Comparison of ENCODE assay signal across 9 cellular contexts in genomic region chr7:123557016-123557630, GRCh38. TPM values are rescaled to one million over a fixed set of nuclear protein-coding genes. Genes with fewer than 3 reads are reported as not detected.
DNase-seq lines count a peak whose midpoint lies in the region; ATAC-seq and TF ChIP-seq lines count a peak whose summit lies in the region.
"Had no signal": no experiment of that assay in that cellular context is flagged by ENCODE, and none has a peak within 500 bp of the region (broad histone marks: within the 10 kb centered on the region; RNA-seq: fewer than 3 reads in every experiment).

No MANE protein-coding gene starts in this region.

- no peaks in the 10 kb centered on the region for H3K9me3 Mint-ChIP-seq in type B pancreatic cell

- intact Hi-C loops in ascending aorta (cut with DNase I), result loop anchor here (1.0 to 5.0 kb wide), 3 partner anchors 23 to 1370 kb away; partner anchors contain the start of genes IQUB, POT1 and WASL

- H3K9me3 ChIP-seq in ascending aorta, result no peaks in the 10 kb centered on the region

- H3K4me3 ChIP-seq in GM06990 (replicated peaks; ENCODE audit: low read depth, low read length) (peak overlapping the region; percentile 100), ascending aorta (peak overlapping the region; percentile 81 to 86)

- H3K36me3 ChIP-seq in GM06990 (ENCODE audit: control insufficient read depth, insufficient read depth, low read length), result no peaks in the 10 kb centered on the region
- H3K36me3 ChIP-seq in ascending aorta, result peaks cover 0 to 5% of the 10 kb centered on the region in 2 donors

- H3K4me1 Mint-ChIP-seq in type B pancreatic cell (ENCODE audit: unreplicated experiment), result peaks cover 3% of the 10 kb centered on the region

- DNase-seq in GM06990 (ENCODE audit: extremely low read depth, insufficient read length) (no peak), ascending aorta (ENCODE audit: low spot score in 2 of 2) (no peak), left lobe of liver (ENCODE audit: low spot score) (no peak), SKM-1 treated with dmso at 0.1 percent for 144 hours (lab: John Stamatoyannopoulos, UW; ENCODE audit: unreplicated experiment) (no peak), DMS153 (lab: John Stamatoyannopoulos, UW) (no peak), type B pancreatic cell (ENCODE audit: extremely low spot score, unreplicated experiment) (no peak)

- H3K4me1 ChIP-seq in ascending aorta, result peaks cover 0 to 12% of the 10 kb centered on the region in 2 donors

- H3K27me3 Mint-ChIP-seq in type B pancreatic cell, result no peaks in the 10 kb centered on the region

- H3K27me3 ChIP-seq in GM06990 (replicated peaks; ENCODE audit: control insufficient read depth, insufficient read depth, low read length) (no peaks in the 10 kb centered on the region), ascending aorta (no peaks in the 10 kb centered on the region)

- no peak for TF ChIP-seq CTCF in GM06990 (IDR thresholded peaks at IDR 0.05; ENCODE audit: insufficient read depth, low read length, poor library complexity, severe bottlenecking)
- TF ChIP-seq CTCF in ascending aorta (IDR thresholded peaks at IDR 0.05), result no peak
- no peak for TF ChIP-seq CTCF in type B pancreatic cell (conservative IDR thresholded peaks at IDR 0.05)

- no peak overlapping the region for H3K4me3 Mint-ChIP-seq in type B pancreatic cell

- peak overlapping the region; percentile 77 to 85 for H3K27ac ChIP-seq in ascending aorta

- peaks cover 12% of the 10 kb centered on the region for H3K36me3 Mint-ChIP-seq in type B pancreatic cell

- ATAC-seq in HG03064 (IDR thresholded peaks at IDR 0.05; ENCODE audit: low read depth, unreplicated experiment) (peak; percentile 5), left lobe of liver (peak; percentile 40), GM21529 (IDR thresholded peaks at IDR 0.05; ENCODE audit: unreplicated experiment) (no peak)

- H3K27ac Mint-ChIP-seq in type B pancreatic cell, result no peak overlapping the region

RNA-seq across cellular contexts. Expression of gene NDUFA5, which starts 0.5 kb away (rescaled TPM):
- total RNA-seq in ascending aorta (20.1 TPM), left lobe of liver (41.3 TPM), type B pancreatic cell (ENCODE audit: low replicate concordance) (85.8 and 99.1 TPM in 2 replicates)

RNA-seq across cellular contexts. Expression of gene IQUB, which starts 22.7 kb away (rescaled TPM):
- total RNA-seq in ascending aorta (not detected), left lobe of liver (0.15 TPM), type B pancreatic cell (ENCODE audit: low replicate concordance) (1.2 and 2.1 TPM in 2 replicates)

RNA-seq across cellular contexts. Expression of gene ASB15, which starts 44.5 kb away (rescaled TPM):
- total RNA-seq in ascending aorta (not detected), left lobe of liver (not detected), type B pancreatic cell (ENCODE audit: low replicate concordance) (not detected in 2 replicates)
- total RNA-seq: T-helper 1 cell treated with Interleukin-12 subunit alpha and Interleukin-12 subunit beta and Interleukin-4 antibody, amounts not matched to agents 30 ng/mL and 1 ng/mL, for 36 hours had no signal
